Comparison of ENCODE assay signal across 20 cellular contexts in genomic region chr17:33962857-33963655, GRCh38.
DNase-seq lines count a peak whose midpoint lies in the region; ATAC-seq and TF ChIP-seq lines count a peak whose summit lies in the region.
"Had no signal": no experiment of that assay in that cellular context is flagged by ENCODE, and none has a peak within 500 bp of the region (broad histone marks: within the 10 kb centered on the region; RNA-seq: fewer than 3 reads in every experiment).

No MANE protein-coding gene starts in this region.

- H3K9me3 Mint-ChIP-seq in stimulated activated naive B cell treated with anti-CD40 and anti-IgM and Interleukin-4, amounts not matched to agents 10 μg/mL and 1 μg/mL and 100 μg/mL, for 72 hours, result peaks cover 12 to 13% of the 10 kb centered on the region in 2 donors
- peaks cover 6% of the 10 kb centered on the region for H3K9me3 Mint-ChIP-seq in endothelial cell (ENCODE audit: unreplicated experiment)

- intact Hi-C loops in Right ventricle myocardium inferior (cut with DNase I), result no loop called here
- intact Hi-C loops in left cardiac atrium (cut with DNase I), result no loop called here
- intact Hi-C loops in thyroid gland (cut with DNase I), result no loop called here

- no peak overlapping the region for H3K4me3 ChIP-seq in thyroid gland (replicated peaks in 1 of 3)
- H3K4me3 ChIP-seq: SJCRH30, uterus had no signal

- ATAC-seq in Right ventricle myocardium inferior, result peak; percentile 48
- no peak for ATAC-seq in left cardiac atrium
- ATAC-seq in GM21786 (IDR thresholded peaks at IDR 0.05; ENCODE audit: unreplicated experiment), result peak; percentile 35
- peak; percentile 68 to 84 for ATAC-seq in stimulated activated naive B cell treated with anti-CD40 and anti-IgM and Interleukin-4, amounts not matched to agents 10 μg/mL and 1 μg/mL and 100 μg/mL, for 72 hours (replicated peaks)
- ATAC-seq in HG03025 (IDR thresholded peaks at IDR 0.05; ENCODE audit: low FRiP score, unreplicated experiment), result no peak

- TF ChIP-seq CTCF in endothelial cell (IDR thresholded peaks at IDR 0.05; ENCODE audit: unreplicated experiment) (no peak), thyroid gland (IDR thresholded peaks at IDR 0.05) (no peak)

- peak overlapping the region; percentile 59 for H3K27ac Mint-ChIP-seq in stimulated activated naive B cell treated with anti-CD40 and anti-IgM and Interleukin-4, amounts not matched to agents 10 μg/mL and 1 μg/mL and 100 μg/mL, for 72 hours
- no peak overlapping the region for H3K27ac Mint-ChIP-seq in endothelial cell (ENCODE audit: unreplicated experiment)
- H3K27ac Mint-ChIP-seq: activated naive CD4-positive, alpha-beta T cell treated with anti-CD3 and anti-CD28 coated beads, Interleukin-2, amount 50 U/mL, for 24 hours; mesothelial cell of epicardium had no signal

- peak overlapping the region in 1 of 2 donors; percentile 6 for H3K4me3 Mint-ChIP-seq in stimulated activated naive B cell treated with anti-CD40 and anti-IgM and Interleukin-4, amounts not matched to agents 10 μg/mL and 1 μg/mL and 100 μg/mL, for 72 hours
- H3K4me3 Mint-ChIP-seq in endothelial cell (ENCODE audit: unreplicated experiment), result no peak overlapping the region
- H3K4me3 Mint-ChIP-seq: activated naive CD4-positive, alpha-beta T cell treated with anti-CD3 and anti-CD28 coated beads, Interleukin-2, amount 50 U/mL, for 24 hours; immature natural killer cell; mesothelial cell of epicardium had no signal

- H3K9me3 ChIP-seq in thyroid gland, result no peaks in the 10 kb centered on the region
- H3K9me3 ChIP-seq: uterus had no signal

- TF ChIP-seq POLR2A in thyroid gland (IDR thresholded peaks at IDR 0.05), result no peak

- peaks cover 4 to 9% of the 10 kb centered on the region in 2 donors for H3K36me3 Mint-ChIP-seq in stimulated activated naive B cell treated with anti-CD40 and anti-IgM and Interleukin-4, amounts not matched to agents 10 μg/mL and 1 μg/mL and 100 μg/mL, for 72 hours
- peaks cover 5% of the 10 kb centered on the region for H3K36me3 Mint-ChIP-seq in endothelial cell (ENCODE audit: low read depth, unreplicated experiment)
- H3K36me3 Mint-ChIP-seq: activated naive CD4-positive, alpha-beta T cell treated with anti-CD3 and anti-CD28 coated beads, Interleukin-2, amount 50 U/mL, for 24 hours; mesothelial cell of epicardium had no signal

- H3K27me3 ChIP-seq in thyroid gland, result no peaks in the 10 kb centered on the region
- H3K27me3 ChIP-seq: uterus had no signal

- WGBS in thyroid gland, 2 donors, result 63 to 71% methylated on average over 7 of the region's 7 CpGs

- no peaks in the 10 kb centered on the region for H3K36me3 ChIP-seq in thyroid gland
- H3K36me3 ChIP-seq: SJCRH30, uterus had no signal

- H3K4me1 ChIP-seq in thyroid gland, result no peaks in the 10 kb centered on the region
- H3K4me1 ChIP-seq: uterus had no signal

- no peak overlapping the region for H3K27ac ChIP-seq in thyroid gland
- H3K27ac ChIP-seq: SJCRH30, uterus had no signal

- H3K4me1 Mint-ChIP-seq in stimulated activated naive B cell treated with anti-CD40 and anti-IgM and Interleukin-4, amounts not matched to agents 10 μg/mL and 1 μg/mL and 100 μg/mL, for 72 hours, result peaks cover 17 to 37% of the 10 kb centered on the region in 2 donors
- H3K4me1 Mint-ChIP-seq in endothelial cell (ENCODE audit: unreplicated experiment), result peaks cover 4% of the 10 kb centered on the region
- H3K4me1 Mint-ChIP-seq: mesothelial cell of epicardium had no signal

- H3K27me3 Mint-ChIP-seq in stimulated activated naive B cell treated with anti-CD40 and anti-IgM and Interleukin-4, amounts not matched to agents 10 μg/mL and 1 μg/mL and 100 μg/mL, for 72 hours, result peaks cover 16 to 20% of the 10 kb centered on the region in 2 donors
- peaks cover 7% of the 10 kb centered on the region for H3K27me3 Mint-ChIP-seq in endothelial cell (ENCODE audit: unreplicated experiment)

- DNase-seq in Right ventricle myocardium inferior (ENCODE audit: missing footprints) (no peak), left cardiac atrium (no peak), RPMI8226 (peak; percentile 56), endothelial cell (ENCODE audit: low spot score) (no peak), thyroid gland (no peak)
- peak; percentile 17 for DNase-seq in stimulated activated naive B cell treated with anti-CD40 and anti-IgM and Interleukin-4, amounts not matched to agents 10 μg/mL and 1 μg/mL and 100 μg/mL, for 72 hours
- DNase-seq: activated CD4-positive, alpha-beta T cell treated with anti-CD3 and anti-CD28 coated beads, Interleukin-2, amount 50 U/mL, for 4 hours; activated T-cell treated with anti-CD3 and anti-CD28 coated beads, Interleukin-2, amount 50 U/mL, for 1 hour; COR-L47; immature natural killer cell; NCI-H1436 treated with DMSO at 0.1 percent for 48 hours; NCI-H226; NK-92 treated with Interleukin-12 subunit alpha and Interleukin-12 subunit beta, amount 100 ng/mL, for 24 hours; SJCRH30; stimulated activated CD4-positive, alpha-beta T cell treated with anti-CD3 and anti-CD28 coated beads, Interleukin-15, amount 100 ng/mL, for 24 hours; uterus had no signal

Comparison
In these comparisons a context has a peak if more than half of its experiments do, and no peak if none do; other contexts are left out.
1. ATAC-seq: peak in Right ventricle myocardium inferior (single experiment), GM21786 (single experiment) and stimulated activated naive B cell treated with anti-CD40 and anti-IgM and Interleukin-4, amounts not matched to agents 10 μg/mL and 1 μg/mL and 100 μg/mL, for 72 hours (2 of 2); none in left cardiac atrium (0 of 2) and HG03025 (single experiment).
2. DNase-seq: peak in RPMI8226 (single experiment) and stimulated activated naive B cell treated with anti-CD40 and anti-IgM and Interleukin-4, amounts not matched to agents 10 μg/mL and 1 μg/mL and 100 μg/mL, for 72 hours (single experiment); none in Right ventricle myocardium inferior (single experiment), left cardiac atrium (single experiment), endothelial cell (single experiment) and thyroid gland (0 of 2).